Comparison of ENCODE assay signal across 11 cellular contexts in genomic region chr6:43703512-43704429, GRCh38. TPM values are rescaled to one million over a fixed set of nuclear protein-coding genes. Genes with fewer than 3 reads are reported as not detected.
A peak's percentile ranks its signal among the peaks of the same experiment; 100 is the strongest.
DNase-seq lines count a peak whose midpoint lies in the region; ATAC-seq, FAIRE-seq and TF ChIP-seq lines count a peak whose summit lies in the region.
"Had no signal": no experiment of that assay in that cellular context is flagged by ENCODE, and none has a peak within 500 bp of the region (broad histone marks: within the 10 kb centered on the region; RNA-seq: fewer than 3 reads in every experiment).

No MANE protein-coding gene starts in this region.

- POLR2A ChIA-PET in GM12878 (lab: Charles Lee): interaction anchor here (0.5 to 3.6 kb wide), 4 partner anchors 10 to 125 kb away, joined by 3 to 24 read pairs (median 5); partner anchors contain the start of gene MRPS18A
- POLR2A ChIA-PET in activated CD4-positive, alpha-beta T cell treated with anti-CD3 and anti-CD28 coated beads, Interleukin-2, amount 10 ng/mL, durations not matched to agents 7 days and 5 days (lab: Charles Lee): no interaction called here

- H3K9me3 Mint-ChIP-seq in type B pancreatic cell: no peaks in the 10 kb centered on the region
- no peaks in the 10 kb centered on the region for H3K9me3 Mint-ChIP-seq in activated T-helper 1 cell treated with anti-CD3 and anti-CD28 coated beads, Interleukin-12 subunit alpha, Interleukin-12 subunit beta, Interleukin-2, Interleukin-4 antibody, amounts not matched to agents 30 ng/mL and 10 ng/mL and 1 ng/mL, durations not matched to agents 14 hours and 24 hours and 36 hours
- no peaks in the 10 kb centered on the region for H3K9me3 Mint-ChIP-seq in activated CD4-positive, alpha-beta T cell treated with anti-CD3 and anti-CD28 coated beads, Interleukin-2, amount 10 ng/mL, durations not matched to agents 7 days and 5 days
- H3K9me3 Mint-ChIP-seq: activated T-cell treated with anti-CD3 and anti-CD28 coated beads, Interleukin-2, amount 50 U/mL, for 4 hours had no signal

- peak; percentile 49 for ATAC-seq in GM12878
- no peak for ATAC-seq in GM18870 (IDR thresholded peaks at IDR 0.05; ENCODE audit: unreplicated experiment)

- DNase-seq in NOMO-1 treated with dmso at 0.1 percent for 144 hours (lab: John Stamatoyannopoulos, UW; ENCODE audit: unreplicated experiment) (peak; percentile 3), NOMO-1 (lab: John Stamatoyannopoulos, UW; ENCODE audit: unreplicated experiment in 2 of 2) (no peak), GM12878 (ENCODE audit: low read depth, low spot score) (no peak), type B pancreatic cell (ENCODE audit: extremely low spot score, unreplicated experiment) (no peak)
- no peak for DNase-seq in activated T-helper 1 cell treated with anti-CD3 and anti-CD28 coated beads, Interleukin-12 subunit alpha, Interleukin-12 subunit beta, Interleukin-2, Interleukin-4 antibody, amounts not matched to agents 30 ng/mL and 10 ng/mL and 1 ng/mL, durations not matched to agents 14 hours and 24 hours and 36 hours (ENCODE audit: low spot score)
- no peak for DNase-seq in activated CD4-positive, alpha-beta T cell treated with anti-CD3 and anti-CD28 coated beads, Interleukin-2, amount 10 ng/mL, durations not matched to agents 7 days and 5 days
- DNase-seq: activated T-cell treated with anti-CD3 and anti-CD28 coated beads, Interleukin-2, amount 50 U/mL, for 4 hours; cerebellar nuclear complex; hippocampal formation had no signal

- H3K79me2 ChIP-seq in GM12878 (ENCODE audit: control insufficient read depth, insufficient read depth, low read length): no peaks in the 10 kb centered on the region

- no peak for FAIRE-seq in GM12878 (lab: Jason Lieb, UNC)

- peaks cover 39% of the 10 kb centered on the region for H3K4me1 ChIP-seq in GM12878 (ENCODE audit: control insufficient read depth, insufficient read depth, low read length)
- peaks cover 29 to 56% of the 10 kb centered on the region in 2 donors for H3K4me1 ChIP-seq in mucosa of rectum (ENCODE audit: control insufficient read depth in 2 of 2, insufficient read depth in 2 of 2, low read length in 2 of 2)

- peak overlapping the region; percentile 75 for H3K27ac Mint-ChIP-seq in type B pancreatic cell
- H3K27ac Mint-ChIP-seq in activated T-helper 1 cell treated with anti-CD3 and anti-CD28 coated beads, Interleukin-12 subunit alpha, Interleukin-12 subunit beta, Interleukin-2, Interleukin-4 antibody, amounts not matched to agents 30 ng/mL and 10 ng/mL and 1 ng/mL, durations not matched to agents 14 hours and 24 hours and 36 hours: no peak overlapping the region
- H3K27ac Mint-ChIP-seq in activated CD4-positive, alpha-beta T cell treated with anti-CD3 and anti-CD28 coated beads, Interleukin-2, amount 10 ng/mL, durations not matched to agents 7 days and 5 days: no peak overlapping the region

- no peak overlapping the region for H3K4me2 ChIP-seq in GM12878 (ENCODE audit: control insufficient read depth, insufficient read depth)

- no peaks in the 10 kb centered on the region for H3K9me3 ChIP-seq in GM12878 (replicated peaks; ENCODE audit: control insufficient read depth, insufficient read depth, low read length)
- H3K9me3 ChIP-seq in mucosa of rectum (ENCODE audit: control insufficient read depth in 2 of 2, low read length in 2 of 2): no peaks in the 10 kb centered on the region

- H3K4me3 ChIP-seq in GM12878 (no peak overlapping the region), mucosa of rectum (ENCODE audit: low read length in 2 of 2) (no peak overlapping the region)

- BruUV-seq in GM12878 (replicated peaks; lab: Mats Ljungman, UMichigan): no TSS peak

- no peak for TF ChIP-seq CTCF in GM12878 (IDR thresholded peaks at IDR 0.05 in 2 of 3, conservative IDR thresholded peaks at IDR 0.05 in 1 of 3; ENCODE audit: control insufficient read depth in 2 of 3, extremely low read depth in 1 of 3, insufficient read depth in 1 of 3, low read depth in 3 of 3, low read length in 3 of 3)
- no peak for TF ChIP-seq CTCF in type B pancreatic cell (conservative IDR thresholded peaks at IDR 0.05)

- H2AFZ ChIP-seq in GM12878 (ENCODE audit: control insufficient read depth, low read depth, low read length): no peak overlapping the region

- no peak for TF ChIP-seq RAD21 in GM12878 (IDR thresholded peaks at IDR 0.05; ENCODE audit: insufficient read depth, low read depth, low read length)

- no peaks in the 10 kb centered on the region for H3K27me3 Mint-ChIP-seq in type B pancreatic cell
- peaks cover 27% of the 10 kb centered on the region for H3K27me3 Mint-ChIP-seq in activated T-helper 1 cell treated with anti-CD3 and anti-CD28 coated beads, Interleukin-12 subunit alpha, Interleukin-12 subunit beta, Interleukin-2, Interleukin-4 antibody, amounts not matched to agents 30 ng/mL and 10 ng/mL and 1 ng/mL, durations not matched to agents 14 hours and 24 hours and 36 hours (ENCODE audit: insufficient read depth)
- peaks cover 42% of the 10 kb centered on the region for H3K27me3 Mint-ChIP-seq in activated CD4-positive, alpha-beta T cell treated with anti-CD3 and anti-CD28 coated beads, Interleukin-2, amount 10 ng/mL, durations not matched to agents 7 days and 5 days

- H3K9ac ChIP-seq in GM12878 (ENCODE audit: control insufficient read depth, insufficient read depth, low read length): no peak overlapping the region
- H3K9ac ChIP-seq in mucosa of rectum (ENCODE audit: low read depth in 1 of 2, low read length in 2 of 2): peak overlapping the region; percentile 3 to 60

- no peak overlapping the region for H3K27ac ChIP-seq in GM12878 (ENCODE audit: control insufficient read depth, insufficient read depth)
- peak overlapping the region; percentile 89 to 91 for H3K27ac ChIP-seq in mucosa of rectum (ENCODE audit: low read depth in 2 of 2, low read length in 2 of 2)

- no peaks in the 10 kb centered on the region for H3K36me3 Mint-ChIP-seq in type B pancreatic cell
- no peaks in the 10 kb centered on the region for H3K36me3 Mint-ChIP-seq in activated T-helper 1 cell treated with anti-CD3 and anti-CD28 coated beads, Interleukin-12 subunit alpha, Interleukin-12 subunit beta, Interleukin-2, Interleukin-4 antibody, amounts not matched to agents 30 ng/mL and 10 ng/mL and 1 ng/mL, durations not matched to agents 14 hours and 24 hours and 36 hours (ENCODE audit: low read depth)
- H3K36me3 Mint-ChIP-seq in activated CD4-positive, alpha-beta T cell treated with anti-CD3 and anti-CD28 coated beads, Interleukin-2, amount 10 ng/mL, durations not matched to agents 7 days and 5 days (ENCODE audit: low read depth): no peaks in the 10 kb centered on the region

- H3K27me3 ChIP-seq in GM12878 (replicated peaks in 1 of 2; ENCODE audit: control insufficient read depth in 2 of 2, insufficient read depth in 2 of 2, low read length in 1 of 2) (no peaks in the 10 kb centered on the region), mucosa of rectum (ENCODE audit: control insufficient read depth in 2 of 2, insufficient read depth in 2 of 2, low read length in 2 of 2) (no peaks in the 10 kb centered on the region)

- TF ChIP-seq EP300 in GM12878 (IDR thresholded peaks at IDR 0.05; ENCODE audit: borderline replicate concordance in 1 of 2, control insufficient read depth in 1 of 2, low read depth in 2 of 2, low read length in 2 of 2): no peak

- in situ Hi-C loops in GM12878 (cut with MboI): no loop called here

- WGBS in GM12878 (ENCODE audit: insufficient coverage, insufficient replicate concordance, low lambda C conversion rate, missing lambda C conversion rate): 72% methylated on average over 8 of the region's 8 CpGs

- CTCF ChIA-PET in GM12878 (lab: Yijun Ruan, JAX): interaction anchor here (0.6 to 2.6 kb wide), 6 partner anchors 15 to 234 kb away, joined by 3 to 15 read pairs (median 4); no protein-coding TSS in a partner anchor
- CTCF ChIA-PET in activated CD4-positive, alpha-beta T cell treated with anti-CD3 and anti-CD28 coated beads, Interleukin-2, amount 10 ng/mL, durations not matched to agents 7 days and 5 days (lab: Charles Lee): interaction anchor here (0.9 kb wide), 2 partner anchors 10 to 128 kb away, joined by 3 read pairs; partner anchors contain the start of genes POLH and XPO5

- peaks cover 67% of the 10 kb centered on the region for H3K4me1 Mint-ChIP-seq in type B pancreatic cell (ENCODE audit: unreplicated experiment)
- peaks cover 10% of the 10 kb centered on the region for H3K4me1 Mint-ChIP-seq in activated T-helper 1 cell treated with anti-CD3 and anti-CD28 coated beads, Interleukin-12 subunit alpha, Interleukin-12 subunit beta, Interleukin-2, Interleukin-4 antibody, amounts not matched to agents 30 ng/mL and 10 ng/mL and 1 ng/mL, durations not matched to agents 14 hours and 24 hours and 36 hours (ENCODE audit: low read depth)
- H3K4me1 Mint-ChIP-seq in activated CD4-positive, alpha-beta T cell treated with anti-CD3 and anti-CD28 coated beads, Interleukin-2, amount 10 ng/mL, durations not matched to agents 7 days and 5 days: peaks cover 8% of the 10 kb centered on the region

- H3K4me3 Mint-ChIP-seq in type B pancreatic cell: no peak overlapping the region
- no peak overlapping the region for H3K4me3 Mint-ChIP-seq in activated T-helper 1 cell treated with anti-CD3 and anti-CD28 coated beads, Interleukin-12 subunit alpha, Interleukin-12 subunit beta, Interleukin-2, Interleukin-4 antibody, amounts not matched to agents 30 ng/mL and 10 ng/mL and 1 ng/mL, durations not matched to agents 14 hours and 24 hours and 36 hours
- H3K4me3 Mint-ChIP-seq in activated CD4-positive, alpha-beta T cell treated with anti-CD3 and anti-CD28 coated beads, Interleukin-2, amount 10 ng/mL, durations not matched to agents 7 days and 5 days: no peak overlapping the region
- H3K4me3 Mint-ChIP-seq: activated T-cell treated with anti-CD3 and anti-CD28 coated beads, Interleukin-2, amount 50 U/mL, for 4 hours had no signal

- no peak for TF ChIP-seq POLR2A in GM12878 (IDR thresholded peaks at IDR 0.05; ENCODE audit: low read depth, low read length)

- H3K36me3 ChIP-seq in GM12878 (ENCODE audit: control insufficient read depth in 2 of 2, insufficient read depth in 2 of 2, low read length in 1 of 2) (no peaks in the 10 kb centered on the region), mucosa of rectum (ENCODE audit: control insufficient read depth in 2 of 2, insufficient read depth in 2 of 2, low read length in 2 of 2) (no peaks in the 10 kb centered on the region)

- intact Hi-C loops in GM12878 (cut with micrococcal nuclease; ENCODE audit: unreplicated experiment): no loop called here
- intact Hi-C loops in activated T-helper 1 cell treated with anti-CD3 and anti-CD28 coated beads, Interleukin-12 subunit alpha, Interleukin-12 subunit beta, Interleukin-2, Interleukin-4 antibody, amounts not matched to agents 30 ng/mL and 10 ng/mL and 1 ng/mL, durations not matched to agents 14 hours and 24 hours and 36 hours (cut with micrococcal nuclease): no loop called here

- SMC1A ChIA-PET in GM12878 (lab: Charles Lee; ENCODE audit: uncharacterized antibody, unreplicated experiment): interaction anchor here (1.2 to 3.9 kb wide), 5 partner anchors 10 to 375 kb away, joined by 3 to 17 read pairs (median 3); partner anchors contain the start of gene MRPS18A

- no peaks in the 10 kb centered on the region for H4K20me1 ChIP-seq in GM12878 (ENCODE audit: control insufficient read depth, insufficient read depth)

- RAD21 ChIA-PET in GM12878 (lab: Charles Lee; ENCODE audit: unreplicated experiment): interaction anchor here (0.8 to 3.4 kb wide), 3 partner anchors 11 to 34 kb away, joined by 3 to 12 read pairs (median 5); partner anchors contain the start of gene MRPS18A

RNA-seq across cellular contexts. Expression of gene MRPS18A, which starts 16.2 kb away (rescaled TPM):
- 36.5 and 37.7 TPM in 2 replicates for total RNA-seq in GM12878 (2013; cell fraction: nucleolus; rRNA removed)
- 99.5 and 105 TPM in 2 replicates for total RNA-seq in GM12878 (2014; rRNA removed)
- 75.7 and 81.6 TPM in 2 replicates for total RNA-seq in GM12878 (2014; rRNA removed; fragmentation: Illumina TruSeq; extraction: Trizol)
- total RNA-seq in GM12878 (2021): 65.3 and 66.3 TPM in 2 replicates
- polyA plus RNA-seq in GM12878 (2011; ENCODE audit: low read depth): 41.9 TPM
- polyA plus RNA-seq in GM12878 (2011; rRNA removed): 48.9 and 85.2 TPM in 2 replicates
- polyA plus RNA-seq in GM12878 (2011; cell fraction: cytosol; rRNA removed): 144 and 169 TPM in 2 replicates
- polyA plus RNA-seq in GM12878 (2011; cell fraction: nucleus; rRNA removed): 63.9 and 64.8 TPM in 2 replicates
- polyA plus RNA-seq in GM12878 (2012): 53.4 and 54.2 TPM in 2 replicates
- polyA plus RNA-seq in GM12878 (2014; fragmentation: Illumina TruSeq; extraction: Trizol): 67.3 and 104 TPM in 2 replicates
- polyA plus RNA-seq in GM12878 (2014; fragmentation: Nextera tagmentation; extraction: Ambion mirVana): 100 to 1,000 TPM; 105 to 158 TPM
- 99.7 and 112 TPM in 2 replicates for polyA plus RNA-seq in GM12878 (2014; rRNA removed)
- polyA plus RNA-seq in GM12878 (2016; fragmentation: Nextera tagmentation; extraction: Ambion mirVana): 10 to 100 TPM; 88.6 to 97.8 TPM
- polyA minus RNA-seq in GM12878 (2011; rRNA and poly(A)+ RNA removed): 74.5 and 122 TPM in 2 replicates
- polyA minus RNA-seq in GM12878 (2011; cell fraction: cytosol; rRNA and poly(A)+ RNA removed): 24.2 and 25.2 TPM in 2 replicates
- polyA minus RNA-seq in GM12878 (2011; cell fraction: nucleus; rRNA and poly(A)+ RNA removed): 24.8 and 35.4 TPM in 2 replicates
- total RNA-seq in type B pancreatic cell (ENCODE audit: low replicate concordance): 43.7 and 49.1 TPM in 2 replicates
- total RNA-seq in activated T-helper 1 cell treated with anti-CD3 and anti-CD28 coated beads, Interleukin-12 subunit alpha, Interleukin-12 subunit beta, Interleukin-2, Interleukin-4 antibody, amounts not matched to agents 30 ng/mL and 10 ng/mL and 1 ng/mL, durations not matched to agents 14 hours and 24 hours and 36 hours: 55.0 and 55.9 TPM in 2 replicates
- total RNA-seq in activated CD4-positive, alpha-beta T cell treated with anti-CD3 and anti-CD28 coated beads, Interleukin-2, amount 10 ng/mL, durations not matched to agents 7 days and 5 days: 10 to 100 TPM; 37.3 to 46.4 TPM

RNA-seq across cellular contexts. Expression of gene RSPH9, which starts 58.9 kb away (rescaled TPM):
- total RNA-seq in GM12878 (2013; cell fraction: nucleolus; rRNA removed): not detected in 2 replicates
- total RNA-seq in GM12878 (2014; rRNA removed) (not detected in 2 replicates), GM12878 (2014; rRNA removed; fragmentation: Illumina TruSeq; extraction: Trizol) (not detected in 2 replicates), GM12878 (2021) (not detected in 2 replicates), type B pancreatic cell (ENCODE audit: low replicate concordance) (0.14 and 0.53 TPM in 2 replicates)
- 0.20 TPM for polyA plus RNA-seq in GM12878 (2011; ENCODE audit: low read depth)
- polyA plus RNA-seq in GM12878 (2011; rRNA removed) (not detected in 2 replicates), GM12878 (2014; fragmentation: Illumina TruSeq; extraction: Trizol) (not detected in 2 replicates), GM12878 (2014; fragmentation: Nextera tagmentation; extraction: Ambion mirVana) (under 1 TPM; 0.26 to 0.31 TPM), GM12878 (2014; rRNA removed) (0.06 TPM in 1 of 2 replicates, not detected in the other), GM12878 (2016; fragmentation: Nextera tagmentation; extraction: Ambion mirVana) (under 1 TPM; 0.40 to 0.63 TPM)
- polyA plus RNA-seq in GM12878 (2011; cell fraction: cytosol; rRNA removed): not detected in 2 replicates
- polyA plus RNA-seq in GM12878 (2011; cell fraction: nucleus; rRNA removed): not detected in 2 replicates
- 0.36 and 0.42 TPM in 2 replicates for polyA plus RNA-seq in GM12878 (2012)
- not detected in 2 replicates for polyA minus RNA-seq in GM12878 (2011; rRNA and poly(A)+ RNA removed)
- polyA minus RNA-seq in GM12878 (2011; cell fraction: cytosol; rRNA and poly(A)+ RNA removed): not detected in 2 replicates
- not detected in 2 replicates for polyA minus RNA-seq in GM12878 (2011; cell fraction: nucleus; rRNA and poly(A)+ RNA removed)
- total RNA-seq in activated T-helper 1 cell treated with anti-CD3 and anti-CD28 coated beads, Interleukin-12 subunit alpha, Interleukin-12 subunit beta, Interleukin-2, Interleukin-4 antibody, amounts not matched to agents 30 ng/mL and 10 ng/mL and 1 ng/mL, durations not matched to agents 14 hours and 24 hours and 36 hours: not detected in 2 replicates
- not detected for total RNA-seq in activated CD4-positive, alpha-beta T cell treated with anti-CD3 and anti-CD28 coated beads, Interleukin-2, amount 10 ng/mL, durations not matched to agents 7 days and 5 days
- total RNA-seq: activated T-cell treated with anti-CD3 and anti-CD28 coated beads, Interleukin-2, amount 50 U/mL, for 4 hours had no signal
